Comparison of ENCODE assay signal across 17 cellular contexts in genomic region chr15:34973512-34973911, GRCh38.
"Had no signal": no experiment of that assay in that cellular context is flagged by ENCODE, and none has a peak within 500 bp of the region (broad histone marks: within the 10 kb centered on the region; RNA-seq: fewer than 3 reads in every experiment).

No MANE protein-coding gene starts in this region.

- H3K9me3 ChIP-seq: heart left ventricle, right atrium auricular region, sigmoid colon, stomach, thoracic aorta, transverse colon had no signal

- FAIRE-seq: islet of Langerhans, small intestine had no signal

- H3K27me3 ChIP-seq: heart left ventricle, right atrium auricular region, sigmoid colon, stomach, transverse colon had no signal

- H3K9me3 Mint-ChIP-seq: effector memory CD8-positive, alpha-beta T cell; naive thymus-derived CD8-positive, alpha-beta T cell had no signal

- H3K27ac Mint-ChIP-seq: effector memory CD8-positive, alpha-beta T cell had no signal

- H3K27me3 Mint-ChIP-seq: effector memory CD8-positive, alpha-beta T cell; naive thymus-derived CD8-positive, alpha-beta T cell had no signal

- DNase-seq: effector memory CD8-positive, alpha-beta T cell; foreskin melanocyte; heart left ventricle; hippocampal formation; kidney glomerular epithelial cell; mammary epithelial cell; naive thymus-derived CD8-positive, alpha-beta T cell; sigmoid colon; small intestine; stimulated activated CD4-positive, alpha-beta T cell treated with anti-CD3 and anti-CD28 coated beads, Interleukin-12 subunit alpha, Interleukin-12 subunit beta, amount 100 ng/mL, for 4 hours; stimulated activated naive CD4-positive, alpha-beta T cell; stomach; substantia nigra; transverse colon had no signal

- ATAC-seq: effector memory CD8-positive, alpha-beta T cell; heart left ventricle; naive thymus-derived CD8-positive, alpha-beta T cell had no signal

- H3K36me3 ChIP-seq: right atrium auricular region, sigmoid colon, thoracic aorta, transverse colon had no signal

- H3K27ac ChIP-seq: heart left ventricle, right atrium auricular region, sigmoid colon, stomach, thoracic aorta, transverse colon had no signal

- H3K4me3 Mint-ChIP-seq: effector memory CD8-positive, alpha-beta T cell; naive thymus-derived CD8-positive, alpha-beta T cell had no signal

- H3K4me3 ChIP-seq: heart left ventricle, right atrium auricular region, sigmoid colon, stomach, thoracic aorta, transverse colon had no signal
